ENCODE assay signal across 19 cellular contexts in the genomic region with DNA sequence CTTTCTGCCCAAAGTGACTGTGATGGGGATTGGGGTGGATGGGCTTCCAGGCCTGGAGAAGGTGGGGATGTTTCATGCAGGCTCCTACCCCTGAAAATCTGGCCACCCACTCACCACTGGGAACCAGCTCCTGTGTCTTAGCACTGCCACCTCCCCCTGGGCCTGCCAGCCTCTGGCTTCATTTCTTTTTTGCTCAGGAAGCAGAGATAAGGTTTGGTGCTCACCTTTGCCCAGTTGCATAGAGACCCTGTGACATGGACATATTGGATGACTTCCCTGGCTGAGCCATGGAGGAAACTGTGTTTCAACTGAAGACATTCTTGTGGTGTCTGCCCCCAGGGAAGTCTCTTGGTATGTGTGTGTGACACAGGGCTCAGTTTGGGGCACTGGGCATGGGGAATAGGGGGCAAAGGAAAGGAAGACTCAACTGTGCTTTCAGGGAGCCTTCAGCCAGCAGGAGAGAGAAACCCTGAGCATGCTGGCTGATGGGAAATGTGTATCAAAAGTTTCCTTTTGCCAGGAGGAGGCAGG.
"Had no signal": no experiment of that assay in that cellular context is flagged by ENCODE, and none has a peak within 500 bp of the region (broad histone marks: within the 10 kb centered on the region; RNA-seq: fewer than 3 reads in every experiment).

No MANE protein-coding gene starts in this region.

- H3K27ac ChIP-seq: cardiac muscle cell, hepatocyte, left lung, testis had no signal

- H2AFZ ChIP-seq: hepatocyte had no signal

- H3K4me3 ChIP-seq: cardiac muscle cell, hepatocyte, left lung, testis had no signal

- H3K27me3 ChIP-seq: cardiac muscle cell, hepatocyte, left lung, testis had no signal

- H3K9me3 ChIP-seq: testis had no signal

- H3K4me1 ChIP-seq: left lung had no signal

- ATAC-seq: left lung, natural killer cell had no signal

- DNase-seq: activated CD4-positive, alpha-beta T cell treated with anti-CD3 and anti-CD28 coated beads for 1 hour; activated CD4-positive, alpha-beta T cell treated with anti-CD3 and anti-CD28 coated beads, Interleukin-2, amount 50 U/mL, for 1 hour; activated naive CD4-positive, alpha-beta T cell; activated T-cell treated with anti-CD3 and anti-CD28 coated beads, Interleukin-2, amount 50 U/mL, for 1 hour; dermis blood vessel endothelial cell; effector CD8-positive, alpha-beta T cell; erythroblast; foreskin melanocyte; glutamatergic neuron; immature natural killer cell; left lung; natural killer cell; stimulated activated CD4-positive, alpha-beta T cell treated with anti-CD3 and anti-CD28 coated beads, Interleukin-12 subunit alpha, Interleukin-12 subunit beta, amount 100 ng/mL, for 4 hours; stimulated activated CD4-positive, alpha-beta T cell treated with anti-CD3 and anti-CD28 coated beads, Interleukin-4, amount 100 ng/mL, for 4 hours; T-helper 1 cell; testis; trophoblast cell had no signal

- H3K4me2 ChIP-seq: hepatocyte had no signal

- H3K36me3 ChIP-seq: cardiac muscle cell, left lung had no signal
